7 cellular contexts compared by ENCODE assay signal in the genomic region with DNA sequence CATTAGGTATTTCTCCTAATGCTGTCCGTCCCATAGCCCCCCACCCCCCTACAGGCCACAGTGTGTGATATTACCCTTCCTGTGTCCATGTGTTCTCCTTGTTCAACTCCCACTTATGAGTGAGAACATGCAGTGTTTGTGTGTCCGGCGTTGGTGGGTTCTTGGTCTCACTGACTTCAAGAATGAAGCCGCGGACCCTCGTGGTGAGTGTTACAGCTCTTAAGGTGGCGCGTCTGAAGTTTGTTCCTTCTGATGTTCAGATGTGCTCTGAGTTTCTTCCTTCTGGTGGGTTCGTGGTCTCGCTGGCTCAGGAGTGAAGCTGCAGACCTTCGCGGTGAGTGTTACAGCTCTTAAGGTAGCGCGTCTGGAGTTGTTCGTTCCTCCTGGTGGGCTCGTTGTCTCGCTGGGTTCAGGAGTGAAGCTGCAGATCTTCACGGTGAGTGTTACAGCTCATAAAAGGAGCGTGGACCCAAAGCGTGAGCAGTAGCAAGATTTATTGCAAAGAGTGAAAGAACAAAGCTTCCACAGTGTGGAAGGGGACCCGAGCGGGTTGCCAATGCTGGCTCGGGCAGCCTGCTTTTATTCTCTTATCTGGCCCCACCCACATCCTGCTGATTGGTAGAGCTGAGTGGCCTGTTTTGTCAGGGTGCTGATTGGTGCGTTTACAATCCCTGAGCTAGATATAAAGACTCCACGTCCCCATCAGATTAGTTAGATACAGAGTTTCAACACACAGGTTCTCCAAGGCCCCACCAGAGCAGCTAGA. TPM values are rescaled to one million over a fixed set of nuclear protein-coding genes. Genes with fewer than 3 reads are reported as not detected.
"Had no signal": no experiment of that assay in that cellular context is flagged by ENCODE, and none has a peak within 500 bp of the region (broad histone marks: within the 10 kb centered on the region; RNA-seq: fewer than 3 reads in every experiment).

No MANE protein-coding gene starts in this region.

RNA-seq across cellular contexts. Expression of a gene that starts 5.4 kb away (rescaled TPM):
- total RNA-seq: activated CD4-positive, alpha-beta T cell treated with anti-CD3 and anti-CD28 coated beads for 36 hours; activated CD4-positive, alpha-beta T cell treated with anti-CD3 and anti-CD28 coated beads, Interleukin-2, amount 10 ng/mL, durations not matched to agents 7 days and 5 days; activated CD8-positive, alpha-beta T cell treated with anti-CD3 and anti-CD28 coated beads, Interleukin-2, amount 10 ng/mL, durations not matched to agents 7 days and 5 days; LHCN-M2; NCI-H460 had no signal

RNA-seq across cellular contexts. Expression of a gene that starts 16.4 kb away (rescaled TPM):
- total RNA-seq: SJCRH30 had no signal

RNA-seq across cellular contexts. Expression of a gene that starts 32.4 kb away (rescaled TPM):
- total RNA-seq: RPMI7951 had no signal
